In genomic region chr12:49868952-49869815, GRCh38 we compare ENCODE assay signal across 7 cellular contexts. TPM values are rescaled to one million over a fixed set of nuclear protein-coding genes. Genes with fewer than 3 reads are reported as not detected.
DNase-seq lines count a peak whose midpoint lies in the region; ATAC-seq and TF ChIP-seq lines count a peak whose summit lies in the region.

No MANE protein-coding gene starts in this region.

- no peaks in the 10 kb centered on the region for H3K9me3 ChIP-seq in Panc1 (ENCODE audit: control insufficient read depth, insufficient read depth, low read depth, low read length)

- CTCF ChIA-PET in Panc1 (lab: Charles Lee), result interaction anchor here (1.0 to 1.4 kb wide), 3 partner anchors 76 to 201 kb away, joined by 3 to 6 read pairs (median 4); no protein-coding TSS in a partner anchor

- no peak for TF ChIP-seq CTCF in Panc1 (IDR thresholded peaks at IDR 0.05)
- no peak for TF ChIP-seq CTCF in fibroblast of mammary gland (conservative IDR thresholded peaks at IDR 0.05; ENCODE audit: control insufficient read depth, insufficient read depth, low read depth, low read length)
- no peak for TF ChIP-seq CTCF in neural crest cell (conservative IDR thresholded peaks at IDR 0.05)

- H3K36me3 ChIP-seq in Panc1 (ENCODE audit: control insufficient read depth, insufficient read depth, low read length), result no peaks in the 10 kb centered on the region

- DNase-seq in HuH-7 (ENCODE audit: low spot score) (peak; percentile 38), Panc1 (ENCODE audit: low read depth, low spot score) (no peak), fibroblast of mammary gland (ENCODE audit: low read depth) (peak; percentile 88), neural crest cell (ENCODE audit: low read depth, low spot score) (no peak), activated T-cell treated with anti-CD3 and anti-CD28 coated beads for 4 hours (no peak)
- DNase-seq in stimulated activated CD4-positive, alpha-beta T cell treated with anti-CD3 and anti-CD28 coated beads, Interleukin-4, amount 100 ng/mL, for 1 hour, result no peak

- POLR2A ChIA-PET in Panc1 (lab: Charles Lee), result interaction anchor here (0.6 to 0.8 kb wide), 3 partner anchors 37 to 167 kb away, joined by 3 to 11 read pairs (median 3); no protein-coding TSS in a partner anchor

- H3K4me3 Mint-ChIP-seq in neural crest cell, result no peak overlapping the region

- peaks cover 4% of the 10 kb centered on the region for H3K4me1 Mint-ChIP-seq in neural crest cell

- peaks cover 9% of the 10 kb centered on the region for H3K27me3 Mint-ChIP-seq in neural crest cell (ENCODE audit: low read depth)

- H3K27ac Mint-ChIP-seq in neural crest cell (ENCODE audit: unreplicated experiment), result peak overlapping the region; percentile 27

- in situ Hi-C loops in Panc1 (cut with HindIII; ENCODE audit: low pct_unique_long_range_greater_than_20kb, low sequenced_read_pairs), result no loop called here

- intact Hi-C loops in Panc1 (cut with micrococcal nuclease; ENCODE audit: unreplicated experiment), result loop anchor here (5.0 to 10.0 kb wide), 2 partner anchors 78 to 186 kb away; partner anchors contain the start of gene ASIC1

- H3K9me3 Mint-ChIP-seq in neural crest cell, result no peaks in the 10 kb centered on the region

- ATAC-seq in Panc1 (peak; percentile 79), GM21576 (IDR thresholded peaks at IDR 0.05; ENCODE audit: unreplicated experiment) (no peak)

- H3K36me3 Mint-ChIP-seq in neural crest cell (ENCODE audit: low read depth), result no peaks in the 10 kb centered on the region

- H3K4me1 ChIP-seq in Panc1 (ENCODE audit: control insufficient read depth, insufficient read depth, low read length), result peaks cover 41% of the 10 kb centered on the region

- H3K27me3 ChIP-seq in Panc1 (ENCODE audit: control insufficient read depth, insufficient read depth, low read length), result no peaks in the 10 kb centered on the region

- no TSS peak for BruUV-seq in Panc1 (replicated peaks; lab: Mats Ljungman, UMichigan)

- no peak overlapping the region for H3K4me3 ChIP-seq in Panc1 (ENCODE audit: low read depth in 2 of 2, low read length in 2 of 2)
- no peak overlapping the region for H3K4me3 ChIP-seq in fibroblast of mammary gland (ENCODE audit: control insufficient read depth, low read depth, low read length)

- H3K27ac ChIP-seq in Panc1 (ENCODE audit: low read length), result peak overlapping the region; percentile 83

RNA-seq across cellular contexts. Expression of gene BCDIN3D, which starts 26.3 kb away (rescaled TPM):
- 4.8 TPM for total RNA-seq in Panc1 (2021; ENCODE audit: unreplicated experiment)
- 4.2 TPM for polyA plus RNA-seq in Panc1 (2012; ENCODE audit: insufficient read length)
- 7.9 and 9.6 TPM in 2 replicates for total RNA-seq in neural crest cell

RNA-seq across cellular contexts. Expression of gene FAIM2, which starts 34.5 kb away (rescaled TPM):
- total RNA-seq in Panc1 (2021; ENCODE audit: unreplicated experiment) (0.49 TPM), neural crest cell (0.73 and 1.6 TPM in 2 replicates)
- 0.07 TPM for polyA plus RNA-seq in Panc1 (2012; ENCODE audit: insufficient read length)

RNA-seq across cellular contexts. Expression of gene NCKAP5L, which starts 41.0 kb away (rescaled TPM):
- total RNA-seq in Panc1 (2021; ENCODE audit: unreplicated experiment) (17.3 TPM), neural crest cell (40.8 and 45.0 TPM in 2 replicates)
- polyA plus RNA-seq in Panc1 (2012; ENCODE audit: insufficient read length), result 16.5 TPM

Comparison
In these comparisons a context has a peak if more than half of its experiments do, and no peak if none do; other contexts are left out.
1. DNase-seq: peak in HuH-7 (single experiment) and fibroblast of mammary gland (single experiment); none in Panc1 (single experiment), neural crest cell (single experiment), stimulated activated CD4-positive, alpha-beta T cell treated with anti-CD3 and anti-CD28 coated beads, Interleukin-4, amount 100 ng/mL, for 1 hour (single experiment) and activated T-cell treated with anti-CD3 and anti-CD28 coated beads for 4 hours (single experiment).